5 cellular contexts compared by ENCODE assay signal in the genomic region with DNA sequence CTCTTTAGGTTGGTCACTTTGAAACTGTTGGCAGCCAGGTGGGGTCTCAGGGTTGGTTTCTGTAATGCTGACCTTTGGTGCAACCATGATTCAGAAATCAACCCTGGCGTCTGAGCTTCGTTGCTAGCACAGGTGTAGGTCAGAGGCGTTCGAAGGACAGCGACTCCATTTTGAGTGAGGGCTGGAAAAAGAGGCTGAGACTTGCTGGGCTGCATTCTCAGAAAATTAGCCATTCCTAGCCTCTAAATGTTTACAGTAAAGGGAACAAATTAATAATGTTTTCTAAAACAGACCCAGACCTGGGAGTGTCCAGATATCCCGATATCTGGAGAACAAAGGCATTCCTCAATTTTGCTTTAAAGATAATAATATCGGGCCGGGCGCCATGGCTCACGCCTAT.
"Had no signal": no experiment of that assay in that cellular context is flagged by ENCODE, and none has a peak within 500 bp of the region (broad histone marks: within the 10 kb centered on the region; RNA-seq: fewer than 3 reads in every experiment).

No MANE protein-coding gene starts in this region.

- H3K4me3 Mint-ChIP-seq: GM23338, H9 had no signal

- H2AFZ ChIP-seq: GM23338 had no signal

- ATAC-seq: GM23338, K562 had no signal

- H3K4me3 ChIP-seq: GM23338, K562 had no signal

- H3K27ac Mint-ChIP-seq: GM23338 had no signal

- H3K4me2 ChIP-seq: GM23338 had no signal

- DNase-seq: H9, HCEC 1CT, IMR-90 had no signal
